ENCODE assay signal across 23 cellular contexts in the genomic region with DNA sequence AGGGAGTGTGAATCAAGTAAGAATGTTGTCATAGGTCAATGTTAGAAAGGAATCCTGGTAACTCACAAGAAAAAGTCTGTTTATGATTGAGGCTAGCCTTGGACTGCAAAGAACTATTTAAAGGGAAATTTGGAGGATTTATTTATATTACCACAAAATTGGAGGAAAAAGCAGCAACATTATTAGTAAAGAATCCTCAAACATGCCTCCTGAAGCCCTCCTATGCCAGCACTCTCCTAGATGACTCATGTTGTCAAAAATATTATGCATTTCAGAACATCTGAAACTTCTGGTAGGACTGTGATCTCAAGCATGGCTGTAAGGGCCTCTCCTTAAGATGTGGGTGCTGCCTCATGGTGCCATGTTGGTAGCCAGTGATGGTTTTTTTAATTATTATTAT.
"Had no signal": no experiment of that assay in that cellular context is flagged by ENCODE, and none has a peak within 500 bp of the region (broad histone marks: within the 10 kb centered on the region; RNA-seq: fewer than 3 reads in every experiment).

No MANE protein-coding gene starts in this region.

- H3K4me1 ChIP-seq: psoas muscle, right lobe of liver, spleen, tibial artery, upper lobe of right lung, vagina had no signal

- H3K27ac ChIP-seq: dorsolateral prefrontal cortex, hepatocyte, psoas muscle, right lobe of liver, spleen, tibial artery, upper lobe of right lung, vagina had no signal

- H3K4me2 ChIP-seq: hepatocyte had no signal

- H3K79me2 ChIP-seq: hepatocyte had no signal

- H2AFZ ChIP-seq: hepatocyte had no signal

- ATAC-seq: left colon; left ventricle myocardium superior; psoas muscle; right lobe of liver; stimulated activated memory B cell treated with anti-CD40 and anti-IgM and Interleukin-4, amounts not matched to agents 10 μg/mL and 1 μg/mL and 100 μg/mL, for 72 hours; upper lobe of right lung had no signal

- H3K36me3 ChIP-seq: right lobe of liver, spleen, tibial artery, upper lobe of right lung, vagina had no signal

- H3K27me3 ChIP-seq: dorsolateral prefrontal cortex, hepatocyte, right lobe of liver, spleen, tibial artery, upper lobe of right lung, vagina had no signal

- H3K9me3 ChIP-seq: psoas muscle, right lobe of liver, spleen, tibial artery, upper lobe of right lung, vagina had no signal

- DNase-seq: cortex of kidney; dorsolateral prefrontal cortex; effector CD8-positive, alpha-beta T cell; foreskin melanocyte; head of caudate nucleus; kidney; left colon; left ventricle myocardium superior; mesendoderm; naive B cell; psoas muscle; retina; right lobe of liver; spleen; stimulated activated CD4-positive, alpha-beta T cell treated with anti-CD3 and anti-CD28 coated beads, Interleukin-15, amount 100 ng/mL, for 24 hours; stimulated activated CD4-positive, alpha-beta T cell treated with anti-CD3 and anti-CD28 coated beads, Interleukin-1b, Interleukin-23, amount 100 ng/mL, for 48 hours; stimulated activated CD4-positive, alpha-beta T cell treated with anti-CD3 and anti-CD28 coated beads, Interleukin-4, amount 100 ng/mL, for 24 hours; tibial artery; upper lobe of right lung had no signal

- H3K4me3 ChIP-seq: dorsolateral prefrontal cortex, hepatocyte, lung, psoas muscle, right lobe of liver, spleen, tibial artery, upper lobe of right lung, vagina had no signal
